Comparison of ENCODE assay signal across 27 cellular contexts in genomic region chr3:119827209-119827608, GRCh38. TPM values are rescaled to one million over a fixed set of nuclear protein-coding genes. Genes with fewer than 3 reads are reported as not detected.
"Had no signal": no experiment of that assay in that cellular context is flagged by ENCODE, and none has a peak within 500 bp of the region (broad histone marks: within the 10 kb centered on the region; RNA-seq: fewer than 3 reads in every experiment).

No MANE protein-coding gene starts in this region.

- H3K9me3 ChIP-seq: lower lobe of right lung, pancreas, prostate gland, sigmoid colon, spleen, suprapubic skin, thoracic aorta, tibial artery, upper lobe of right lung had no signal

- H3K36me3 ChIP-seq: prostate gland had no signal

- H3K4me1 ChIP-seq: lower lobe of right lung, pancreas, prostate gland, sigmoid colon, spleen, suprapubic skin, tibial artery, upper lobe of right lung had no signal

- FAIRE-seq: pancreas, small intestine, urothelium cell line had no signal

- DNase-seq: hippocampal formation; islet precursor cell; kidney glomerular epithelial cell; left cardiac atrium; lower lobe of right lung; mammary epithelial cell; mesenchymal stem cell; naive thymus-derived CD8-positive, alpha-beta T cell; nucleus accumbens; pancreas; posterior cingulate gyrus; retina; right cardiac atrium; sigmoid colon; small intestine; spleen; stimulated activated CD4-positive, alpha-beta T cell treated with anti-CD3 and anti-CD28 coated beads, Interleukin-4, amount 100 ng/mL, for 24 hours; stimulated activated naive CD4-positive, alpha-beta T cell; tibial artery; trophoblast cell; upper lobe of right lung had no signal

- H3K27ac ChIP-seq: lower lobe of right lung, pancreas, prostate gland, sigmoid colon, spleen, suprapubic skin, thoracic aorta, tibial artery, upper lobe of right lung had no signal

- ATAC-seq: left lobe of liver; lower lobe of right lung; naive thymus-derived CD8-positive, alpha-beta T cell; pancreas; right cardiac atrium; stimulated activated effector memory CD8-positive, alpha-beta T cell treated with anti-CD3 and anti-CD28 coated beads, Interleukin-12 subunit alpha, Interleukin-12 subunit beta, amount 100 ng/mL, for 72 hours; upper lobe of right lung had no signal

- H3K27me3 ChIP-seq: pancreas, sigmoid colon, spleen, suprapubic skin, tibial artery, upper lobe of right lung had no signal

- H3K4me3 ChIP-seq: lower lobe of right lung, pancreas, prostate gland, sigmoid colon, spleen, suprapubic skin, thoracic aorta, tibial artery, upper lobe of right lung had no signal

RNA-seq across cellular contexts. Expression of gene NR1I2, which starts 45.3 kb away (rescaled TPM):
- total RNA-seq: mammary epithelial cell, suprapubic skin, thoracic aorta, upper lobe of right lung had no signal
- polyA plus RNA-seq: mammary epithelial cell had no signal
